ENCODE assay signal across 19 cellular contexts in genomic region chr6:22467645-22468044, GRCh38.
DNase-seq lines count a peak whose midpoint lies in the region; TF ChIP-seq lines count a peak whose summit lies in the region.
"Had no signal": no experiment of that assay in that cellular context is flagged by ENCODE, and none has a peak within 500 bp of the region (broad histone marks: within the 10 kb centered on the region; RNA-seq: fewer than 3 reads in every experiment).

No MANE protein-coding gene starts in this region.

- H3K4me1 ChIP-seq in smooth muscle cell (ENCODE audit: low read depth) (peaks cover 14% of the 10 kb centered on the region), Karpas-422 (ENCODE audit: low read length) (no peaks in the 10 kb centered on the region)
- H3K4me1 ChIP-seq: SJCRH30 had no signal

- TF ChIP-seq CTCF in smooth muscle cell (IDR thresholded peaks at IDR 0.05; ENCODE audit: borderline replicate concordance, insufficient read depth, poor library complexity, severe bottlenecking) (no peak), glutamatergic neuron (IDR thresholded peaks at IDR 0.05; ENCODE audit: partially characterized antibody, unreplicated experiment) (no peak)

- peaks cover 2% of the 10 kb centered on the region for H3K27me3 Mint-ChIP-seq in glutamatergic neuron (ENCODE audit: unreplicated experiment)
- H3K27me3 Mint-ChIP-seq: CD4-positive, CD25-positive, alpha-beta regulatory T cell had no signal

- H3K27me3 ChIP-seq in smooth muscle cell (ENCODE audit: low read depth) (no peaks in the 10 kb centered on the region), Karpas-422 (ENCODE audit: low read length) (no peaks in the 10 kb centered on the region)
- H3K27me3 ChIP-seq: SJCRH30 had no signal

- no peak overlapping the region for H3K27ac ChIP-seq in smooth muscle cell (ENCODE audit: low read depth)
- H3K27ac ChIP-seq in Karpas-422 (ENCODE audit: low read length) = no peak overlapping the region
- H3K27ac ChIP-seq: SJCRH30 had no signal

- no peak overlapping the region for H3K4me3 Mint-ChIP-seq in glutamatergic neuron (ENCODE audit: unreplicated experiment)
- H3K4me3 Mint-ChIP-seq: CD4-positive, CD25-positive, alpha-beta regulatory T cell; GM23338 had no signal

- no peak overlapping the region for H2AFZ ChIP-seq in smooth muscle cell (ENCODE audit: low read depth)
- H2AFZ ChIP-seq in Karpas-422 (ENCODE audit: low read length) = no peak overlapping the region
- H2AFZ ChIP-seq: GM23338 had no signal

- whole genome bisulfite sequencing in smooth muscle cell (ENCODE audit: low lambda C conversion rate) = 94% methylated on average over 3 of the region's 3 CpGs

- no peaks in the 10 kb centered on the region for H3K9me2 ChIP-seq in Karpas-422 (replicated peaks; ENCODE audit: insufficient read depth, low read length)

- no peaks in the 10 kb centered on the region for H3K36me3 Mint-ChIP-seq in glutamatergic neuron (ENCODE audit: unreplicated experiment)
- H3K36me3 Mint-ChIP-seq: CD4-positive, CD25-positive, alpha-beta regulatory T cell had no signal

- no peaks in the 10 kb centered on the region for H3K9me3 Mint-ChIP-seq in glutamatergic neuron (ENCODE audit: unreplicated experiment)

- no peaks in the 10 kb centered on the region for H3K36me3 ChIP-seq in smooth muscle cell (ENCODE audit: low read depth)
- no peaks in the 10 kb centered on the region for H3K36me3 ChIP-seq in Karpas-422 (ENCODE audit: insufficient read depth, low read length)
- H3K36me3 ChIP-seq: HAP-1, SJCRH30 had no signal

- H3K79me2 ChIP-seq in smooth muscle cell (ENCODE audit: low read depth) = no peaks in the 10 kb centered on the region
- H3K79me2 ChIP-seq in Karpas-422 (ENCODE audit: low read length) = no peaks in the 10 kb centered on the region

- DNase-seq in NCI-H1092 treated with DMSO at 0.1 percent for 48 hours (lab: John Stamatoyannopoulos, UW) (peak; percentile 68), NCI-H446 (lab: John Stamatoyannopoulos, UW) (peak; percentile 81 to 92), cerebellum (ENCODE audit: low spot score) (peak; percentile 38), smooth muscle cell (lab: John Stamatoyannopoulos, UW; ENCODE audit: unreplicated experiment) (no peak), glutamatergic neuron (no peak), inferior parietal cortex (ENCODE audit: extremely low spot score) (no peak), Karpas-422 (no peak)
- DNase-seq: CD4-positive, CD25-positive, alpha-beta regulatory T cell; DMS79 treated with DMSO at 0.1 percent for 48 hours; MM.1S; NCI-H1048; NCI-H1436 treated with DMSO at 0.1 percent for 48 hours; NCI-H1930; NCI-H510A; OCI-M1; SJCRH30 had no signal

- no peak overlapping the region for H3K27ac Mint-ChIP-seq in glutamatergic neuron (ENCODE audit: unreplicated experiment)
- H3K27ac Mint-ChIP-seq: CD4-positive, CD25-positive, alpha-beta regulatory T cell; GM23338 had no signal

- H4K20me1 ChIP-seq in smooth muscle cell (ENCODE audit: low read depth) (no peaks in the 10 kb centered on the region), Karpas-422 (ENCODE audit: insufficient read depth, low read depth, low read length) (no peaks in the 10 kb centered on the region)

- no peaks in the 10 kb centered on the region for H3K9me3 ChIP-seq in smooth muscle cell (replicated peaks; ENCODE audit: low read depth)
- H3K9me3 ChIP-seq in Karpas-422 (ENCODE audit: low read length) = no peaks in the 10 kb centered on the region
- H3K9me3 ChIP-seq: HAP-1, SJCRH30 had no signal

- H3K9ac ChIP-seq in smooth muscle cell (ENCODE audit: low read depth) (no peak overlapping the region), Karpas-422 (ENCODE audit: low read length) (no peak overlapping the region)

- no peaks in the 10 kb centered on the region for H3F3A ChIP-seq in smooth muscle cell (ENCODE audit: low read depth)

- H3K4me2 ChIP-seq in smooth muscle cell (peak overlapping the region; percentile 30), Karpas-422 (ENCODE audit: low read depth, low read length, poor library complexity, severe bottlenecking) (no peak overlapping the region)
- H3K4me2 ChIP-seq: GM23338 had no signal

- H3K4me1 Mint-ChIP-seq in glutamatergic neuron (ENCODE audit: low read depth, unreplicated experiment) = no peaks in the 10 kb centered on the region
- H3K4me1 Mint-ChIP-seq: CD4-positive, CD25-positive, alpha-beta regulatory T cell had no signal

- H3K4me3 ChIP-seq in smooth muscle cell (no peak overlapping the region), Karpas-422 (ENCODE audit: low read length) (no peak overlapping the region)
- H3K4me3 ChIP-seq: GM23338, HAP-1, K562, SJCRH30 had no signal

Comparison
In these comparisons a context has a peak if more than half of its experiments do, and no peak if none do; other contexts are left out.
1. DNase-seq: peak in NCI-H1092 treated with DMSO at 0.1 percent for 48 hours (single experiment), NCI-H446 (2 of 2) and cerebellum (single experiment); none in smooth muscle cell (single experiment), glutamatergic neuron (single experiment), inferior parietal cortex (single experiment) and Karpas-422 (single experiment).